8 cellular contexts compared by ENCODE assay signal in genomic region chr18:36829362-36830140, GRCh38. TPM values are rescaled to one million over a fixed set of nuclear protein-coding genes. Genes with fewer than 3 reads are reported as not detected.
DNase-seq lines count a peak whose midpoint lies in the region; ATAC-seq and TF ChIP-seq lines count a peak whose summit lies in the region.

No MANE protein-coding gene starts in this region.

- no peak for ATAC-seq in effector memory CD8-positive, alpha-beta T cell (replicated peaks)
- ATAC-seq in HG02678 (IDR thresholded peaks at IDR 0.05; ENCODE audit: unreplicated experiment) = no peak
- ATAC-seq in GM21423 (IDR thresholded peaks at IDR 0.05; ENCODE audit: unreplicated experiment) = no peak

- H3K27me3 Mint-ChIP-seq in activated naive CD4-positive, alpha-beta T cell treated with anti-CD3 and anti-CD28 coated beads, Interleukin-2, amount 10 ng/mL, durations not matched to agents 7 days and 5 days = no peaks in the 10 kb centered on the region
- no peaks in the 10 kb centered on the region for H3K27me3 Mint-ChIP-seq in effector memory CD8-positive, alpha-beta T cell

- H3K27ac Mint-ChIP-seq in activated naive CD4-positive, alpha-beta T cell treated with anti-CD3 and anti-CD28 coated beads, Interleukin-2, amount 10 ng/mL, durations not matched to agents 7 days and 5 days = peak overlapping the region; percentile 97
- peak overlapping the region; percentile 47 to 82 for H3K27ac Mint-ChIP-seq in effector memory CD8-positive, alpha-beta T cell

- peaks cover 42% of the 10 kb centered on the region for H3K4me1 Mint-ChIP-seq in activated naive CD4-positive, alpha-beta T cell treated with anti-CD3 and anti-CD28 coated beads, Interleukin-2, amount 10 ng/mL, durations not matched to agents 7 days and 5 days
- peaks cover 26 to 27% of the 10 kb centered on the region in 2 donors for H3K4me1 Mint-ChIP-seq in effector memory CD8-positive, alpha-beta T cell (ENCODE audit: low read depth in 2 of 2)

- peaks cover 0 to 18% (median 0%) of the 10 kb centered on the region in 4 donors for H3K4me1 ChIP-seq in Peyer's patch
- H3K4me1 ChIP-seq in muscle layer of colon (ENCODE audit: insufficient read depth, low read length) = peaks cover 21% of the 10 kb centered on the region

- no peaks in the 10 kb centered on the region for H3K9me3 Mint-ChIP-seq in activated naive CD4-positive, alpha-beta T cell treated with anti-CD3 and anti-CD28 coated beads, Interleukin-2, amount 10 ng/mL, durations not matched to agents 7 days and 5 days
- H3K9me3 Mint-ChIP-seq in effector memory CD8-positive, alpha-beta T cell = no peaks in the 10 kb centered on the region

- DNase-seq in activated naive CD4-positive, alpha-beta T cell treated with anti-CD3 and anti-CD28 coated beads, Interleukin-2, amount 10 ng/mL, durations not matched to agents 7 days and 5 days = no peak
- no peak for DNase-seq in activated naive CD4-positive, alpha-beta T cell treated with anti-CD3 and anti-CD28 coated beads, Interleukin-2, amount 50 U/mL, for 16 hours
- DNase-seq in Peyer's patch = no peak
- no peak for DNase-seq in effector memory CD8-positive, alpha-beta T cell
- no peak for DNase-seq in amniotic stem cell (lab: John Stamatoyannopoulos, UW)

- peak overlapping the region; percentile 79 for H3K9ac ChIP-seq in muscle layer of colon (ENCODE audit: low read length)

- peak overlapping the region; percentile 72 to 90 (median 80) for H3K4me3 ChIP-seq in Peyer's patch
- H3K4me3 ChIP-seq in muscle layer of colon (ENCODE audit: low read depth in 1 of 2, low read length in 2 of 2) = peak overlapping the region; percentile 81 to 95

- H3K9me3 ChIP-seq in Peyer's patch = no peaks in the 10 kb centered on the region
- H3K9me3 ChIP-seq in muscle layer of colon (ENCODE audit: low read length) = no peaks in the 10 kb centered on the region

- H3K36me3 ChIP-seq in Peyer's patch = no peaks in the 10 kb centered on the region
- no peaks in the 10 kb centered on the region for H3K36me3 ChIP-seq in muscle layer of colon (ENCODE audit: insufficient read depth, low read length)

- H3K27ac ChIP-seq in Peyer's patch (peak overlapping the region; percentile 79 to 84 (median 81)), muscle layer of colon (ENCODE audit: low read depth, low read length) (peak overlapping the region; percentile 75)

- H3K27me3 ChIP-seq in Peyer's patch (no peaks in the 10 kb centered on the region), muscle layer of colon (ENCODE audit: control insufficient read depth in 1 of 2, insufficient read depth in 2 of 2, low read length in 2 of 2) (no peaks in the 10 kb centered on the region)

- TF ChIP-seq CTCF in Peyer's patch (IDR thresholded peaks at IDR 0.05) = no peak

- TF ChIP-seq POLR2A in Peyer's patch (IDR thresholded peaks at IDR 0.05) = no peak

- peak overlapping the region; percentile 75 for H3K4me3 Mint-ChIP-seq in activated naive CD4-positive, alpha-beta T cell treated with anti-CD3 and anti-CD28 coated beads, Interleukin-2, amount 10 ng/mL, durations not matched to agents 7 days and 5 days
- peak overlapping the region; percentile 89 to 93 for H3K4me3 Mint-ChIP-seq in effector memory CD8-positive, alpha-beta T cell

- H3K36me3 Mint-ChIP-seq in activated naive CD4-positive, alpha-beta T cell treated with anti-CD3 and anti-CD28 coated beads, Interleukin-2, amount 10 ng/mL, durations not matched to agents 7 days and 5 days = peaks cover 11% of the 10 kb centered on the region
- peaks cover 10% of the 10 kb centered on the region for H3K36me3 Mint-ChIP-seq in effector memory CD8-positive, alpha-beta T cell (ENCODE audit: insufficient read depth)

- CTCF ChIA-PET in activated naive CD4-positive, alpha-beta T cell treated with anti-CD3 and anti-CD28 coated beads, Interleukin-2, amount 10 ng/mL, durations not matched to agents 7 days and 5 days (lab: Charles Lee) = interaction anchor here (0.9 to 2.6 kb wide), 7 partner anchors 10 to 66 kb away, joined by 3 to 13 read pairs (median 5); no protein-coding TSS in a partner anchor

RNA-seq across cellular contexts. Expression of gene KIAA1328, which starts 0.6 kb away (rescaled TPM):
- 10 to 100 TPM; 15.4 to 51.2 (median 18.8) TPM for total RNA-seq in Peyer's patch

RNA-seq across cellular contexts. Expression of gene TPGS2, which starts 0.7 kb away (rescaled TPM):
- 10 to 100 TPM; 32.1 to 87.9 (median 58.2) TPM for total RNA-seq in Peyer's patch
